Comparison of ENCODE assay signal across 8 cellular contexts in the genomic region with DNA sequence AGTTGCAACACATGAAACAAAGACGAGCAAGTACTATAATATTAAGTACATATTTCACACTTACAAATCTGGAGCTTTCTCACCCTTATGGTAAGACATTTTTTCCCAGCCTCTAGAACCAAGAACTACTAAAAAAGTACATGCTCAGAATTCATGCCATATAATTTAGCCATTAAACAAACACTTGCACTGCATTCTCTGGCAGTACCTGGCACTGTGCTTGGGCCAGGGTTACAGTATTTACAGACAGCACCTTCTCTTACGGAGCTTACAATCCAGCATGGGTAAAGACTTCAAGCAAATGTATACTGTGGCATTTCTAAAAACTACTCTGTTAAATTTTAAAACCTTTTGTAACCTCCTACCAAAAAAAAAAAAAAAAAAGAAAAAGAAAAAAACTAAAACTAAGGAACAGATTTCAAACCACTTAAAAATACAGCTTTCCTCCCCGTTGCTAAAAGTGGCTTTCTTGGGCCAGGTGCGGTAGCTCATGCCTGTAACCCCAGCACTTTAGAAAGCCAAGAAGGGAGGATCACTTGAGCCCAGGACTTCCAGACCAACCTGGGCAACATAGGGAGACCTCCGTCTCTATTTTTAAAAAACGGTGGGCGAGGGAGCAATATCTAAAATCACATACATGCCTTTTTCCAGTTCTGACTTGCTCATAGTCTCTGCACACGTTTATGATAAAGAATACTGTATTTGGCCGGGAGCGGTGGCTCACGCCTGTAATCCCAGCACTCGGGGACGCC. TPM values are rescaled to one million over a fixed set of nuclear protein-coding genes. Genes with fewer than 3 reads are reported as not detected.
DNase-seq lines count a peak whose midpoint lies in the region; ATAC-seq lines count a peak whose summit lies in the region.

No MANE protein-coding gene starts in this region.

- H3K79me1 ChIP-seq in mesenchymal stem cell (replicated peaks; ENCODE audit: low read length, poor library complexity, severe bottlenecking): peaks cover 8% of the 10 kb centered on the region

- no peaks in the 10 kb centered on the region for H3K4me1 ChIP-seq in mesenchymal stem cell (ENCODE audit: control insufficient read depth, insufficient read depth, low read depth, low read length)
- H3K4me1 ChIP-seq in aorta (ENCODE audit: control insufficient read depth in 1 of 2, insufficient read depth in 2 of 2, low read length in 2 of 2): peaks cover 1 to 2% of the 10 kb centered on the region in 2 donors

- H2BK120ac ChIP-seq in mesenchymal stem cell (ENCODE audit: low read depth, low read length): no peak overlapping the region

- H3K4me2 ChIP-seq in mesenchymal stem cell (ENCODE audit: low read length, poor library complexity, severe bottlenecking): peak overlapping the region; percentile 90

- H3K27ac Mint-ChIP-seq in T-helper 1 cell treated with Interleukin-12 subunit alpha and Interleukin-12 subunit beta and Interleukin-4 antibody, amounts not matched to agents 30 μg/mL and 1 μg/mL, for 36 hours: peak overlapping the region; percentile 93

- H3K4me1 Mint-ChIP-seq in T-helper 1 cell treated with Interleukin-12 subunit alpha and Interleukin-12 subunit beta and Interleukin-4 antibody, amounts not matched to agents 30 μg/mL and 1 μg/mL, for 36 hours (ENCODE audit: low read depth): peaks cover 44% of the 10 kb centered on the region

- no peak overlapping the region for H2BK15ac ChIP-seq in mesenchymal stem cell (ENCODE audit: low read depth, poor library complexity, severe bottlenecking)

- H4K8ac ChIP-seq in mesenchymal stem cell (ENCODE audit: low read length): no peak overlapping the region

- no peaks in the 10 kb centered on the region for H3K36me3 ChIP-seq in mesenchymal stem cell (ENCODE audit: control insufficient read depth in 1 of 2, insufficient read depth in 2 of 2, low read depth in 1 of 2, low read length in 2 of 2)
- H3K36me3 ChIP-seq in aorta (ENCODE audit: control insufficient read depth in 1 of 2, insufficient read depth in 2 of 2, low read length in 1 of 2): no peaks in the 10 kb centered on the region

- H3K36me3 Mint-ChIP-seq in T-helper 1 cell treated with Interleukin-12 subunit alpha and Interleukin-12 subunit beta and Interleukin-4 antibody, amounts not matched to agents 30 μg/mL and 1 μg/mL, for 36 hours (ENCODE audit: low read depth): peaks cover 3% of the 10 kb centered on the region

- H3K27me3 Mint-ChIP-seq in T-helper 1 cell treated with Interleukin-12 subunit alpha and Interleukin-12 subunit beta and Interleukin-4 antibody, amounts not matched to agents 30 μg/mL and 1 μg/mL, for 36 hours (ENCODE audit: low read depth): no peaks in the 10 kb centered on the region

- H3K27ac ChIP-seq in caudate nucleus (ENCODE audit: low read depth, low read length) (peak overlapping the region; percentile 44), mesenchymal stem cell (ENCODE audit: low read length, poor library complexity, severe bottlenecking) (no peak overlapping the region), aorta (ENCODE audit: low read depth in 1 of 2, low read length in 2 of 2) (peak overlapping the region in 1 of 2 donors; percentile 85)

- H4K91ac ChIP-seq in mesenchymal stem cell (ENCODE audit: low read length): no peak overlapping the region

- peak overlapping the region; percentile 99 for H3K4me3 Mint-ChIP-seq in T-helper 1 cell treated with Interleukin-12 subunit alpha and Interleukin-12 subunit beta and Interleukin-4 antibody, amounts not matched to agents 30 μg/mL and 1 μg/mL, for 36 hours

- H3K14ac ChIP-seq in mesenchymal stem cell (ENCODE audit: low read length in 2 of 2): no peak overlapping the region

- no peak overlapping the region for H2BK5ac ChIP-seq in mesenchymal stem cell (ENCODE audit: low read depth, low read length, poor library complexity, severe bottlenecking)

- no peak overlapping the region for H2AK5ac ChIP-seq in mesenchymal stem cell (ENCODE audit: low read length, severe bottlenecking)

- peak overlapping the region; percentile 99 for H2AFZ ChIP-seq in mesenchymal stem cell (ENCODE audit: low read depth, low read length)

- H3K23ac ChIP-seq in mesenchymal stem cell (ENCODE audit: low read length in 2 of 2): no peak overlapping the region

- DNase-seq in T-helper 1 cell (no peak), NCI-H146 treated with DMSO at 0.1 percent for 48 hours (lab: John Stamatoyannopoulos, UW; ENCODE audit: unreplicated experiment) (peak; percentile 18), caudate nucleus (lab: John Stamatoyannopoulos, UW) (peak in 6 of 61 donors; percentile 25 to 52 (median 45)), mesenchymal stem cell (peak; percentile 25), aorta (no peak), MV-4-11 (lab: John Stamatoyannopoulos, UW) (no peak)

- intact Hi-C loops in aorta (cut with DNase I): loop anchor here (1.0 to 5.0 kb wide), 2 partner anchors 38 to 61 kb away; no protein-coding TSS in a partner anchor

- H3K9ac ChIP-seq in mesenchymal stem cell (ENCODE audit: low read length): peak overlapping the region; percentile 93

- no peaks in the 10 kb centered on the region for H3K9me3 ChIP-seq in mesenchymal stem cell (ENCODE audit: control insufficient read depth, low read length)
- no peaks in the 10 kb centered on the region for H3K9me3 ChIP-seq in aorta (ENCODE audit: control insufficient read depth, low read length)

- ATAC-seq in aorta (ENCODE audit: low FRiP score) (peak; percentile 2), HG02759 (IDR thresholded peaks at IDR 0.05; ENCODE audit: unreplicated experiment) (no peak)

- peak overlapping the region; percentile 57 to 99 for H3K4ac ChIP-seq in mesenchymal stem cell (ENCODE audit: low read depth in 1 of 2, low read length in 2 of 2)

- H3K27me3 ChIP-seq in mesenchymal stem cell (ENCODE audit: control insufficient read depth in 1 of 2, insufficient read depth in 1 of 2, low read length in 2 of 2) (no peaks in the 10 kb centered on the region), aorta (ENCODE audit: control insufficient read depth in 1 of 2, insufficient read depth in 2 of 2, low read length in 1 of 2) (no peaks in the 10 kb centered on the region)

- H3K18ac ChIP-seq in mesenchymal stem cell (ENCODE audit: low read depth in 1 of 2, low read length in 2 of 2): no peak overlapping the region

- H3K4me3 ChIP-seq in mesenchymal stem cell (ENCODE audit: insufficient read depth in 1 of 2, low read depth in 1 of 2, low read length in 2 of 2) (peak overlapping the region; percentile 97 to 99), aorta (ENCODE audit: low read length in 2 of 2) (peak overlapping the region; percentile 67 to 100)

- WGBS in mesenchymal stem cell: 12% methylated on average over 13 of the region's 13 CpGs
- WGBS in aorta, 2 donors: 2 to 3% methylated on average over 13 of the region's 13 CpGs

- H3K9me3 Mint-ChIP-seq in T-helper 1 cell treated with Interleukin-12 subunit alpha and Interleukin-12 subunit beta and Interleukin-4 antibody, amounts not matched to agents 30 μg/mL and 1 μg/mL, for 36 hours: no peaks in the 10 kb centered on the region

- no peak overlapping the region for H2BK12ac ChIP-seq in mesenchymal stem cell (ENCODE audit: low read length in 2 of 2)

RNA-seq across cellular contexts. Expression of a gene that starts 0.9 kb away (rescaled TPM):
- polyA plus RNA-seq in mesenchymal stem cell (2013, experiment 1 of 2): 38.0 TPM
- 39.2 TPM for polyA plus RNA-seq in mesenchymal stem cell (2013, experiment 2 of 2)
- 10 to 100 TPM; 29.1 to 43.3 TPM for total RNA-seq in aorta
- 1 to 10 TPM; 9.1 to 9.2 TPM for polyA plus RNA-seq in aorta

RNA-seq across cellular contexts. Expression of a gene that starts 47.6 kb away (rescaled TPM):
- polyA plus RNA-seq in mesenchymal stem cell (2013, experiment 1 of 2): 85.6 TPM
- 87.7 TPM for polyA plus RNA-seq in mesenchymal stem cell (2013, experiment 2 of 2)
- 10 to 100 TPM; 28.6 to 37.4 TPM for total RNA-seq in aorta
- polyA plus RNA-seq in aorta: 10 to 100 TPM; 11.0 to 16.5 TPM

Comparison
In these comparisons a context has a peak if more than half of its experiments do, and no peak if none do; other contexts are left out.
1. DNase-seq: peak in NCI-H146 treated with DMSO at 0.1 percent for 48 hours (single experiment) and mesenchymal stem cell (single experiment); none in T-helper 1 cell (0 of 5), aorta (0 of 2) and MV-4-11 (single experiment).